In the genomic region with DNA sequence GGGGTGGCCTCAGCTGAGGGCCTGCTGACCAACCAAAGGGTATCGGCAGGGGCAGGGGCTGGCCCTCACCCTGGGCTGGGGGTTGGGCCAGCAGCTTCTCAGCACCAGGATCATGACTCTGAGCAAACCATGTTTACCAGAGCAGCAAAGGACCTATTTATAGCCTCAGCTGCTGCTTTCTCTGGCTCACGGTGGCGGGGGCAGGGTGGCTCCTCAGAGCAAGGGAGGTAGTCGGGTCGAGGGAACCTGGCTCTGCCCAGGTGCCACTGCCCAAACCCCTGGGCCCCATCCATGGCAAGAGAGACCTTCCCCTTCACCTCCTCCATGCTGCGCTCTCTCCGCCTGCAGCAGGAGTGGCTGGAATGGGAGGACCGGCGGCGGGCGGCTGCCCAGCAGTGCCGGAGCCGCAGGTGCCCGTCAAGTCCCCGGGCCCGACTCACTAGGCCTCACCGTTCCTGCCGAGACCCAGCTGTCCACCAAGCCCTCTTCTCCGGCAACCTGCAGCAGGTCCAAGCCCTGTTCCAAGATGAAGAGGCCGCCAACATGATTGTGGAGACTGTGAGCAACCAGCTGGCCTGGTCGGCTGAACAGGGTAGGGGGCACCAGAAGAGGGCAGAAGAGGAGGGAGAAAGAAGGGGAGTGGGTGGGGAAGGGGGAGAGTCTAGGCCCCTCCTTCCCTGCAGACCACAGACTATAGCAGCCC, we compare ENCODE assay signal across 1 cellular context.
A peak's percentile ranks its signal among the peaks of the same experiment; 100 is the strongest.
TF ChIP-seq lines count a peak whose summit lies in the region.

A gene with protein sequence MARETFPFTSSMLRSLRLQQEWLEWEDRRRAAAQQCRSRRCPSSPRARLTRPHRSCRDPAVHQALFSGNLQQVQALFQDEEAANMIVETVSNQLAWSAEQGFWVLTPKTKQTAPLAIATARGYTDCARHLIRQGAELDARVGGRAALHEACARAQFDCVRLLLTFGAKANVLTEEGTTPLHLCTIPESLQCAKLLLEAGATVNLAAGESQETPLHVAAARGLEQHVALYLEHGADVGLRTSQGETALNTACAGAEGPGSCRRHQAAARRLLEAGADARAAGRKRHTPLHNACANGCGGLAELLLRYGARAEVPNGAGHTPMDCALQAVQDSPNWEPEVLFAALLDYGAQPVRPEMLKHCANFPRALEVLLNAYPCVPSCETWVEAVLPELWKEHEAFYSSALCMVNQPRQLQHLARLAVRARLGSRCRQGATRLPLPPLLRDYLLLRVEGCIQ (plus strand): TSS at position 206 of the 703 bp plus-strand sequence. CDS start 86 bp downstream, at position 292.

TF ChIP-seq in HepG2, 621 proteins besides CTCF, POLR2A, EP300 and RAD21 (continued from another document and continues in another):
- TF ChIP-seq, protein P1, sequence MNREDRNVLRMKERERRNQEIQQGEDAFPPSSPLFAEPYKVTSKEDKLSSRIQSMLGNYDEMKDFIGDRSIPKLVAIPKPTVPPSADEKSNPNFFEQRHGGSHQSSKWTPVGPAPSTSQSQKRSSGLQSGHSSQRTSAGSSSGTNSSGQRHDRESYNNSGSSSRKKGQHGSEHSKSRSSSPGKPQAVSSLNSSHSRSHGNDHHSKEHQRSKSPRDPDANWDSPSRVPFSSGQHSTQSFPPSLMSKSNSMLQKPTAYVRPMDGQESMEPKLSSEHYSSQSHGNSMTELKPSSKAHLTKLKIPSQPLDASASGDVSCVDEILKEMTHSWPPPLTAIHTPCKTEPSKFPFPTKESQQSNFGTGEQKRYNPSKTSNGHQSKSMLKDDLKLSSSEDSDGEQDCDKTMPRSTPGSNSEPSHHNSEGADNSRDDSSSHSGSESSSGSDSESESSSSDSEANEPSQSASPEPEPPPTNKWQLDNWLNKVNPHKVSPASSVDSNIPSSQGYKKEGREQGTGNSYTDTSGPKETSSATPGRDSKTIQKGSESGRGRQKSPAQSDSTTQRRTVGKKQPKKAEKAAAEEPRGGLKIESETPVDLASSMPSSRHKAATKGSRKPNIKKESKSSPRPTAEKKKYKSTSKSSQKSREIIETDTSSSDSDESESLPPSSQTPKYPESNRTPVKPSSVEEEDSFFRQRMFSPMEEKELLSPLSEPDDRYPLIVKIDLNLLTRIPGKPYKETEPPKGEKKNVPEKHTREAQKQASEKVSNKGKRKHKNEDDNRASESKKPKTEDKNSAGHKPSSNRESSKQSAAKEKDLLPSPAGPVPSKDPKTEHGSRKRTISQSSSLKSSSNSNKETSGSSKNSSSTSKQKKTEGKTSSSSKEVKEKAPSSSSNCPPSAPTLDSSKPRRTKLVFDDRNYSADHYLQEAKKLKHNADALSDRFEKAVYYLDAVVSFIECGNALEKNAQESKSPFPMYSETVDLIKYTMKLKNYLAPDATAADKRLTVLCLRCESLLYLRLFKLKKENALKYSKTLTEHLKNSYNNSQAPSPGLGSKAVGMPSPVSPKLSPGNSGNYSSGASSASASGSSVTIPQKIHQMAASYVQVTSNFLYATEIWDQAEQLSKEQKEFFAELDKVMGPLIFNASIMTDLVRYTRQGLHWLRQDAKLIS (CRISPR knock-in tag; IDR thresholded peaks at IDR 0.05): no peak
- no peak; the same call in 1 of the 2 replicates for TF ChIP-seq ZNF430 (CRISPR knock-in tag; IDR thresholded peaks at IDR 0.05)
- TF ChIP-seq SNRNP70 (IDR thresholded peaks at IDR 0.05; ENCODE audit: low read depth, low read length): no peak
- TF ChIP-seq AGO2 (optimal IDR thresholded peaks at IDR 0.05; ENCODE audit: low read depth, low read length): peak; percentile 89
- no peak for TF ChIP-seq ZBTB8A (CRISPR knock-in tag; IDR thresholded peaks at IDR 0.05; ENCODE audit: borderline replicate concordance, low read depth)
- no peak for TF ChIP-seq GZF1 (CRISPR knock-in tag; IDR thresholded peaks at IDR 0.05)
- TF ChIP-seq SSRP1 (CRISPR knock-in tag; IDR thresholded peaks at IDR 0.05): no peak
- TF ChIP-seq, protein P2, sequence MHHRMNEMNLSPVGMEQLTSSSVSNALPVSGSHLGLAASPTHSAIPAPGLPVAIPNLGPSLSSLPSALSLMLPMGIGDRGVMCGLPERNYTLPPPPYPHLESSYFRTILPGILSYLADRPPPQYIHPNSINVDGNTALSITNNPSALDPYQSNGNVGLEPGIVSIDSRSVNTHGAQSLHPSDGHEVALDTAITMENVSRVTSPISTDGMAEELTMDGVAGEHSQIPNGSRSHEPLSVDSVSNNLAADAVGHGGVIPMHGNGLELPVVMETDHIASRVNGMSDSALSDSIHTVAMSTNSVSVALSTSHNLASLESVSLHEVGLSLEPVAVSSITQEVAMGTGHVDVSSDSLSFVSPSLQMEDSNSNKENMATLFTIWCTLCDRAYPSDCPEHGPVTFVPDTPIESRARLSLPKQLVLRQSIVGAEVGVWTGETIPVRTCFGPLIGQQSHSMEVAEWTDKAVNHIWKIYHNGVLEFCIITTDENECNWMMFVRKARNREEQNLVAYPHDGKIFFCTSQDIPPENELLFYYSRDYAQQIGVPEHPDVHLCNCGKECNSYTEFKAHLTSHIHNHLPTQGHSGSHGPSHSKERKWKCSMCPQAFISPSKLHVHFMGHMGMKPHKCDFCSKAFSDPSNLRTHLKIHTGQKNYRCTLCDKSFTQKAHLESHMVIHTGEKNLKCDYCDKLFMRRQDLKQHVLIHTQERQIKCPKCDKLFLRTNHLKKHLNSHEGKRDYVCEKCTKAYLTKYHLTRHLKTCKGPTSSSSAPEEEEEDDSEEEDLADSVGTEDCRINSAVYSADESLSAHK (CRISPR knock-in tag; IDR thresholded peaks at IDR 0.05; ENCODE audit: borderline replicate concordance): no peak
- TF ChIP-seq RFX5 (IDR thresholded peaks at IDR 0.05; ENCODE audit: low read depth, low read length): no peak
- TF ChIP-seq FOSL2 (CRISPR knock-in tag; IDR thresholded peaks at IDR 0.05): 0 out of 2 replicates have a peak, but pooled peaks have one; percentile 15
- TF ChIP-seq ZNF709 (CRISPR knock-in tag; IDR thresholded peaks at IDR 0.05): no peak
- no peak for TF ChIP-seq FOSL1 (CRISPR knock-in tag; IDR thresholded peaks at IDR 0.05; ENCODE audit: borderline replicate concordance)
- no peak for TF ChIP-seq PRPF4 (IDR thresholded peaks at IDR 0.05; ENCODE audit: low read depth, low read length, poor library complexity, severe bottlenecking)
- TF ChIP-seq, protein P3, sequence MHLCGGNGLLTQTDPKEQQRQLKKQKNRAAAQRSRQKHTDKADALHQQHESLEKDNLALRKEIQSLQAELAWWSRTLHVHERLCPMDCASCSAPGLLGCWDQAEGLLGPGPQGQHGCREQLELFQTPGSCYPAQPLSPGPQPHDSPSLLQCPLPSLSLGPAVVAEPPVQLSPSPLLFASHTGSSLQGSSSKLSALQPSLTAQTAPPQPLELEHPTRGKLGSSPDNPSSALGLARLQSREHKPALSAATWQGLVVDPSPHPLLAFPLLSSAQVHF (CRISPR knock-in tag; IDR thresholded peaks at IDR 0.05): no peak
- no peak for TF ChIP-seq ZNF343 (CRISPR knock-in tag; IDR thresholded peaks at IDR 0.05)
- TF ChIP-seq, protein P4, sequence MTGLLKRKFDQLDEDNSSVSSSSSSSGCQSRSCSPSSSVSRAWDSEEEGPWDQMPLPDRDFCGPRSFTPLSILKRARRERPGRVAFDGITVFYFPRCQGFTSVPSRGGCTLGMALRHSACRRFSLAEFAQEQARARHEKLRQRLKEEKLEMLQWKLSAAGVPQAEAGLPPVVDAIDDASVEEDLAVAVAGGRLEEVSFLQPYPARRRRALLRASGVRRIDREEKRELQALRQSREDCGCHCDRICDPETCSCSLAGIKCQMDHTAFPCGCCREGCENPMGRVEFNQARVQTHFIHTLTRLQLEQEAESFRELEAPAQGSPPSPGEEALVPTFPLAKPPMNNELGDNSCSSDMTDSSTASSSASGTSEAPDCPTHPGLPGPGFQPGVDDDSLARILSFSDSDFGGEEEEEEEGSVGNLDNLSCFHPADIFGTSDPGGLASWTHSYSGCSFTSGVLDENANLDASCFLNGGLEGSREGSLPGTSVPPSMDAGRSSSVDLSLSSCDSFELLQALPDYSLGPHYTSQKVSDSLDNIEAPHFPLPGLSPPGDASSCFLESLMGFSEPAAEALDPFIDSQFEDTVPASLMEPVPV (CRISPR knock-in tag; IDR thresholded peaks at IDR 0.05): 0 out of 2 replicates have a peak, but pooled peaks have one; percentile 25
- no peak for TF ChIP-seq MAFG (CRISPR knock-in tag; IDR thresholded peaks at IDR 0.05)
- no peak for TF ChIP-seq ZFP1 (CRISPR knock-in tag; IDR thresholded peaks at IDR 0.05)
- TF ChIP-seq ZNF264 (CRISPR knock-in tag; IDR thresholded peaks at IDR 0.05): no peak
- TF ChIP-seq, protein P5, sequence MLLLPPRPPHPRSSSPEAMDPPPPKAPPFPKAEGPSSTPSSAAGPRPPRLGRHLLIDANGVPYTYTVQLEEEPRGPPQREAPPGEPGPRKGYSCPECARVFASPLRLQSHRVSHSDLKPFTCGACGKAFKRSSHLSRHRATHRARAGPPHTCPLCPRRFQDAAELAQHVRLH (CRISPR knock-in tag; IDR thresholded peaks at IDR 0.05; ENCODE audit: borderline replicate concordance, low read depth): peak; percentile 75; the same call in 1 of the 2 replicates
- no peak for TF ChIP-seq TP53 (CRISPR knock-in tag; conservative IDR thresholded peaks at IDR 0.05)
- no peak for TF ChIP-seq ZNF274 (CRISPR knock-in tag; IDR thresholded peaks at IDR 0.05)
- TF ChIP-seq, protein P6, sequence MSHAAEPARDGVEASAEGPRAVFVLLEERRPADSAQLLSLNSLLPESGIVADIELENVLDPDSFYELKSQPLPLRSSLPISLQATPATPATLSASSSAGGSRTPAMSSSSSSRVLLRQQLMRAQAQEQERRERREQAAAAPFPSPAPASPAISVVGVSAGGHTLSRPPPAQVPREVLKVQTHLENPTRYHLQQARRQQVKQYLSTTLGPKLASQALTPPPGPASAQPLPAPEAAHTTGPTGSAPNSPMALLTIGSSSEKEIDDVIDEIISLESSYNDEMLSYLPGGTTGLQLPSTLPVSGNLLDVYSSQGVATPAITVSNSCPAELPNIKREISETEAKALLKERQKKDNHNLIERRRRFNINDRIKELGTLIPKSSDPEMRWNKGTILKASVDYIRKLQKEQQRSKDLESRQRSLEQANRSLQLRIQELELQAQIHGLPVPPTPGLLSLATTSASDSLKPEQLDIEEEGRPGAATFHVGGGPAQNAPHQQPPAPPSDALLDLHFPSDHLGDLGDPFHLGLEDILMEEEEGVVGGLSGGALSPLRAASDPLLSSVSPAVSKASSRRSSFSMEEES (CRISPR knock-in tag; IDR thresholded peaks at IDR 0.05): no peak
- TF ChIP-seq ZNF234 (CRISPR knock-in tag; conservative IDR thresholded peaks at IDR 0.05): no peak
- 0 out of 2 replicates have a peak, but pooled peaks have one; percentile 45 for TF ChIP-seq ZNF607 (CRISPR knock-in tag; IDR thresholded peaks at IDR 0.05; ENCODE audit: borderline replicate concordance)
- TF ChIP-seq, protein P7, sequence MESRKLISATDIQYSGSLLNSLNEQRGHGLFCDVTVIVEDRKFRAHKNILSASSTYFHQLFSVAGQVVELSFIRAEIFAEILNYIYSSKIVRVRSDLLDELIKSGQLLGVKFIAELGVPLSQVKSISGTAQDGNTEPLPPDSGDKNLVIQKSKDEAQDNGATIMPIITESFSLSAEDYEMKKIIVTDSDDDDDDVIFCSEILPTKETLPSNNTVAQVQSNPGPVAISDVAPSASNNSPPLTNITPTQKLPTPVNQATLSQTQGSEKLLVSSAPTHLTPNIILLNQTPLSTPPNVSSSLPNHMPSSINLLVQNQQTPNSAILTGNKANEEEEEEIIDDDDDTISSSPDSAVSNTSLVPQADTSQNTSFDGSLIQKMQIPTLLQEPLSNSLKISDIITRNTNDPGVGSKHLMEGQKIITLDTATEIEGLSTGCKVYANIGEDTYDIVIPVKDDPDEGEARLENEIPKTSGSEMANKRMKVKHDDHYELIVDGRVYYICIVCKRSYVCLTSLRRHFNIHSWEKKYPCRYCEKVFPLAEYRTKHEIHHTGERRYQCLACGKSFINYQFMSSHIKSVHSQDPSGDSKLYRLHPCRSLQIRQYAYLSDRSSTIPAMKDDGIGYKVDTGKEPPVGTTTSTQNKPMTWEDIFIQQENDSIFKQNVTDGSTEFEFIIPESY (CRISPR knock-in tag; IDR thresholded peaks at IDR 0.05): no peak
- no peak for TF ChIP-seq ZNF30 (CRISPR knock-in tag; IDR thresholded peaks at IDR 0.05)
- TF ChIP-seq KLF6 (CRISPR knock-in tag; IDR thresholded peaks at IDR 0.05): no peak
- no peak for TF ChIP-seq ARNTL (CRISPR knock-in tag; IDR thresholded peaks at IDR 0.05)
- TF ChIP-seq ZNF678 (CRISPR knock-in tag; IDR thresholded peaks at IDR 0.05): no peak
- no peak for TF ChIP-seq ZKSCAN8 (CRISPR knock-in tag; IDR thresholded peaks at IDR 0.05; ENCODE audit: borderline replicate concordance)
- no peak for TF ChIP-seq IKZF1 (IDR thresholded peaks at IDR 0.05)
- no peak for TF ChIP-seq XBP1 (CRISPR knock-in tag; IDR thresholded peaks at IDR 0.05)
- no peak for TF ChIP-seq REPIN1 (CRISPR knock-in tag; IDR thresholded peaks at IDR 0.05; ENCODE audit: borderline replicate concordance, low read depth)
- TF ChIP-seq ZNF292 (CRISPR knock-in tag; IDR thresholded peaks at IDR 0.05; ENCODE audit: borderline replicate concordance, low read depth): peak; percentile 63; the same call in 1 of the 2 replicates
- TF ChIP-seq, protein P8, sequence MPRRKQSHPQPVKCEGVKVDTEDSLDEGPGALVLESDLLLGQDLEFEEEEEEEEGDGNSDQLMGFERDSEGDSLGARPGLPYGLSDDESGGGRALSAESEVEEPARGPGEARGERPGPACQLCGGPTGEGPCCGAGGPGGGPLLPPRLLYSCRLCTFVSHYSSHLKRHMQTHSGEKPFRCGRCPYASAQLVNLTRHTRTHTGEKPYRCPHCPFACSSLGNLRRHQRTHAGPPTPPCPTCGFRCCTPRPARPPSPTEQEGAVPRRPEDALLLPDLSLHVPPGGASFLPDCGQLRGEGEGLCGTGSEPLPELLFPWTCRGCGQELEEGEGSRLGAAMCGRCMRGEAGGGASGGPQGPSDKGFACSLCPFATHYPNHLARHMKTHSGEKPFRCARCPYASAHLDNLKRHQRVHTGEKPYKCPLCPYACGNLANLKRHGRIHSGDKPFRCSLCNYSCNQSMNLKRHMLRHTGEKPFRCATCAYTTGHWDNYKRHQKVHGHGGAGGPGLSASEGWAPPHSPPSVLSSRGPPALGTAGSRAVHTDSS (CRISPR knock-in tag; conservative IDR thresholded peaks at IDR 0.05): no peak
- TF ChIP-seq PAWR (CRISPR knock-in tag; IDR thresholded peaks at IDR 0.05; ENCODE audit: borderline replicate concordance): no peak
- no peak for TF ChIP-seq ZFP36L1 (CRISPR knock-in tag; IDR thresholded peaks at IDR 0.05)
- no peak for TF ChIP-seq ARNT2 (CRISPR knock-in tag; IDR thresholded peaks at IDR 0.05; ENCODE audit: low read depth)
- TF ChIP-seq, protein P9, sequence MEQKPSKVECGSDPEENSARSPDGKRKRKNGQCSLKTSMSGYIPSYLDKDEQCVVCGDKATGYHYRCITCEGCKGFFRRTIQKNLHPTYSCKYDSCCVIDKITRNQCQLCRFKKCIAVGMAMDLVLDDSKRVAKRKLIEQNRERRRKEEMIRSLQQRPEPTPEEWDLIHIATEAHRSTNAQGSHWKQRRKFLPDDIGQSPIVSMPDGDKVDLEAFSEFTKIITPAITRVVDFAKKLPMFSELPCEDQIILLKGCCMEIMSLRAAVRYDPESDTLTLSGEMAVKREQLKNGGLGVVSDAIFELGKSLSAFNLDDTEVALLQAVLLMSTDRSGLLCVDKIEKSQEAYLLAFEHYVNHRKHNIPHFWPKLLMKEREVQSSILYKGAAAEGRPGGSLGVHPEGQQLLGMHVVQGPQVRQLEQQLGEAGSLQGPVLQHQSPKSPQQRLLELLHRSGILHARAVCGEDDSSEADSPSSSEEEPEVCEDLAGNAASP (CRISPR knock-in tag; IDR thresholded peaks at IDR 0.05; ENCODE audit: borderline replicate concordance): no peak
- TF ChIP-seq MXD4 (CRISPR knock-in tag; IDR thresholded peaks at IDR 0.05): no peak
- TF ChIP-seq, protein P10, sequence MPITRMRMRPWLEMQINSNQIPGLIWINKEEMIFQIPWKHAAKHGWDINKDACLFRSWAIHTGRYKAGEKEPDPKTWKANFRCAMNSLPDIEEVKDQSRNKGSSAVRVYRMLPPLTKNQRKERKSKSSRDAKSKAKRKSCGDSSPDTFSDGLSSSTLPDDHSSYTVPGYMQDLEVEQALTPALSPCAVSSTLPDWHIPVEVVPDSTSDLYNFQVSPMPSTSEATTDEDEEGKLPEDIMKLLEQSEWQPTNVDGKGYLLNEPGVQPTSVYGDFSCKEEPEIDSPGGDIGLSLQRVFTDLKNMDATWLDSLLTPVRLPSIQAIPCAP (CRISPR knock-in tag; IDR thresholded peaks at IDR 0.05; ENCODE audit: low read depth): no peak
